In the genomic region with DNA sequence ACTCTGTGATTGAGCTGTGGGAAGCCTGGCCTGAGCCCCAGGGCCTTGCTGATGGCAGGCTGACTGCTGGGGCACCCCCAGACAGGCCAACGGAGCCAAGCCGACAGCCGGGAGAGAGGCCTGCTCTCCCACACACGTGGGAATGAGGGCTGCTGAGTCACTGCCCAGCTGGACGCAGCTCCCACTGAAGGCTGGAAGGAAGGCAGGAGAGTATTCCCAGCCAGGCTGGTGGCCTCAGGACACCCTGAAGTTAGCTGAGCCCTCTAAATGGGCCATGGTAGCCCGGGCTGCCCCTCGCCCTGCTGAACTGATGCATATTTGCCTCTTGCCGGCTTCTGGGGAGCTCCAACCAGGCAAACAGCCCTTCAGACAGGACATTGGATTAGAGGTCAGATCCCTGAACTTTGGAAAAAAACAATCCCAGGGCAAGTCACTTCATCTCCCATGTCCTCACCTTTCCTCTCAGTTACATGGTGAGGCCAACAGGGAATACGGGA, we compare ENCODE assay signal across 7 cellular contexts.
DNase-seq lines count a peak whose midpoint lies in the region; ATAC-seq, FAIRE-seq and TF ChIP-seq lines count a peak whose summit lies in the region.

No MANE protein-coding gene starts in this region.

- H3K9me3 ChIP-seq in H1 (ENCODE audit: insufficient read depth in 2 of 2, low read depth in 1 of 2, low read length in 1 of 2) (no peaks in the 10 kb centered on the region; a peak in 1 of 4 replicates), mesodermal cell (ENCODE audit: control insufficient read depth, low read length) (peaks cover 14% of the 10 kb centered on the region), vagina (no peaks in the 10 kb centered on the region)
- H3K9me3 ChIP-seq in CD4-positive, alpha-beta memory T cell (ENCODE audit: control insufficient read depth in 1 of 2, low read length in 2 of 2): no peaks in the 10 kb centered on the region

- H3K4me1 ChIP-seq in H1 (replicated peaks in 1 of 4; ENCODE audit: control insufficient read depth in 3 of 4, insufficient read depth in 4 of 4, low read length in 3 of 4) (peaks cover 12 to 22% (median 16%) of the 10 kb centered on the region in 4 experiments), mesodermal cell (ENCODE audit: control insufficient read depth, insufficient read depth, low read length, poor library complexity, severe bottlenecking) (peaks cover 26% of the 10 kb centered on the region), vagina (peaks cover 65% of the 10 kb centered on the region)
- H3K4me1 ChIP-seq in CD4-positive, alpha-beta memory T cell (ENCODE audit: insufficient read depth, low read length): peaks cover 9% of the 10 kb centered on the region

- TF ChIP-seq POLR2A in H1 (IDR thresholded peaks at IDR 0.05; ENCODE audit: control extremely low read depth in 1 of 2, low read depth in 2 of 2, low read length in 2 of 2): no peak
- TF ChIP-seq POLR2A in vagina (IDR thresholded peaks at IDR 0.05): no peak

- TF ChIP-seq EP300 in H1 (IDR thresholded peaks at IDR 0.05; ENCODE audit: borderline replicate concordance in 1 of 2, low read depth in 2 of 2, low read length in 2 of 2): no peak

- no peak overlapping the region for H2BK120ac ChIP-seq in H1 (replicated peaks; ENCODE audit: low read depth, low read length)

- H3K4me1 Mint-ChIP-seq in CD4-positive, alpha-beta memory T cell: peaks cover 4 to 15% (median 10%) of the 10 kb centered on the region in 4 donors

- H3K18ac ChIP-seq in H1 (ENCODE audit: extremely low read depth, low read length): peak overlapping the region; percentile 71

- TF ChIP-seq RAD21 in H1 (IDR thresholded peaks at IDR 0.05 in 1 of 2, conservative IDR thresholded peaks at IDR 0.05 in 1 of 2; ENCODE audit: low read depth in 2 of 2, low read length in 2 of 2): no peak

- H3K36me3 ChIP-seq in H1 (ENCODE audit: control insufficient read depth in 2 of 4, insufficient read depth in 4 of 4, low read length in 3 of 4) (no peaks in the 10 kb centered on the region), mesodermal cell (ENCODE audit: control insufficient read depth, insufficient read depth, low read length) (no peaks in the 10 kb centered on the region), vagina (no peaks in the 10 kb centered on the region)
- no peaks in the 10 kb centered on the region for H3K36me3 ChIP-seq in CD4-positive, alpha-beta memory T cell (ENCODE audit: insufficient read depth, low read length)

- no peak overlapping the region for H3K14ac ChIP-seq in H1 (ENCODE audit: insufficient read length)

- no peak overlapping the region for H4K8ac ChIP-seq in H1 (ENCODE audit: extremely low read depth, insufficient read depth, low read length)

- no peak overlapping the region for H3K56ac ChIP-seq in H1 (replicated peaks; ENCODE audit: insufficient read length, low read depth, low read length)

- H3K23me2 ChIP-seq in H1 (ENCODE audit: low read depth, low read length): no peaks in the 10 kb centered on the region

- no peaks in the 10 kb centered on the region for H3K79me1 ChIP-seq in H1 (ENCODE audit: low read depth, low read length)

- H2BK20ac ChIP-seq in H1 (ENCODE audit: low read length): peak overlapping the region; percentile 97; the same call in 1 of the 2 replicates

- H3K4me3 Mint-ChIP-seq in CD4-positive, alpha-beta memory T cell: no peak overlapping the region

- H3K4me3 ChIP-seq in H1 (ENCODE audit: extremely low read depth in 1 of 4, insufficient read depth in 2 of 4, low read depth in 3 of 4, low read length in 4 of 4) (no peak overlapping the region), mesodermal cell (ENCODE audit: extremely low read depth, insufficient read depth, low read length, poor library complexity, severe bottlenecking) (no peak overlapping the region), vagina (no peak overlapping the region)
- H3K4me3 ChIP-seq in CD4-positive, alpha-beta memory T cell (ENCODE audit: low read length in 2 of 2): no peak overlapping the region

- H3K23ac ChIP-seq in H1 (ENCODE audit: insufficient read length): no peak overlapping the region

- peak overlapping the region; percentile 85 for H4K91ac ChIP-seq in H1 (replicated peaks; ENCODE audit: insufficient read length, low read length)

- TF ChIP-seq CTCF in H1 (IDR thresholded peaks at IDR 0.05; ENCODE audit: control extremely low read depth in 1 of 3, insufficient read depth in 1 of 3, low read depth in 1 of 3, low read length in 3 of 3) (no peak), vagina (IDR thresholded peaks at IDR 0.05) (no peak)

- 83% methylated on average over 9 of the region's 9 CpGs; no CpG with 5 or more reads in 1 of the 2 experiments for WGBS in H1 (ENCODE audit: extremely low coverage in 1 of 2, insufficient coverage in 1 of 2, insufficient read length in 1 of 2, insufficient replicate concordance in 2 of 2, low coverage in 1 of 2, low lambda C conversion rate in 2 of 2, missing lambda C conversion rate in 1 of 2), 2 experiments
- WGBS in mesodermal cell (ENCODE audit: insufficient coverage in 2 of 2), 2 experiments: 58 to 61% methylated on average over 7 to 9 of the region's 9 CpGs

- H2AK5ac ChIP-seq in H1 (ENCODE audit: low read depth, low read length): peak overlapping the region; percentile 4; the same call in 1 of the 2 replicates

- CTCF ChIA-PET in H1 (lab: Charles Lee; ENCODE audit: partially characterized antibody): interaction anchor here (1.2 to 1.6 kb wide), 3 partner anchors 14 to 167 kb away, joined by 3 to 4 read pairs (median 3); no protein-coding TSS in a partner anchor
- CTCF ChIA-PET in CD4-positive, alpha-beta memory T cell (lab: Charles Lee; ENCODE audit: partially characterized antibody): no interaction called here

- H3K36me3 Mint-ChIP-seq in CD4-positive, alpha-beta memory T cell: peaks cover 0 to 4% of the 10 kb centered on the region in 2 donors

- H2BK12ac ChIP-seq in H1 (ENCODE audit: low read depth, low read length): peak overlapping the region; percentile 94

- peak overlapping the region; percentile 93 for H2BK5ac ChIP-seq in H1 (ENCODE audit: low read depth, low read length)

- peak overlapping the region; percentile 6; the same call in 1 of the 2 replicates for H2AFZ ChIP-seq in H1 (ENCODE audit: low read length)

- no peaks in the 10 kb centered on the region for H3K79me2 ChIP-seq in H1 (ENCODE audit: control insufficient read depth in 1 of 2, insufficient read depth in 2 of 2, low read length in 2 of 2)

- 0 out of 7 replicates have a peak overlapping the region, but pooled peaks of 1 of the 4 experiments have one; percentile 6 for H3K9ac ChIP-seq in H1 (replicated peaks in 1 of 4; ENCODE audit: extremely low read depth in 1 of 4, low read depth in 3 of 4, low read length in 3 of 4)

- H3K27me3 ChIP-seq in H1 (replicated peaks in 1 of 4; ENCODE audit: control insufficient read depth in 3 of 4, extremely low read depth in 1 of 4, insufficient read depth in 3 of 4, low read length in 3 of 4) (no peaks in the 10 kb centered on the region), vagina (no peaks in the 10 kb centered on the region)
- H3K27me3 ChIP-seq in CD4-positive, alpha-beta memory T cell (ENCODE audit: insufficient read depth, low read length): no peaks in the 10 kb centered on the region

- DNase-seq in LHCN-M2 (ENCODE audit: low read depth) (peak; percentile 86), H1 (ENCODE audit: low read depth in 1 of 2, low spot score in 2 of 2) (no peak), vagina (ENCODE audit: extremely low spot score in 2 of 2) (peak in 1 of 2 donors; percentile 92), SHP77 treated with DMSO at 0.1 percent for 48 hours (lab: John Stamatoyannopoulos, UW) (no peak)
- DNase-seq in CD4-positive, alpha-beta memory T cell: no peak

- FAIRE-seq in H1 (lab: Jason Lieb, UNC): no peak

- H3K4me2 ChIP-seq in H1 (ENCODE audit: insufficient read depth in 1 of 2, low read depth in 2 of 2, low read length in 2 of 2): peak overlapping the region; percentile 12 to 37; a peak in 2 of 4 replicates

- intact Hi-C loops in vagina (cut with DNase I): no loop called here
- intact Hi-C loops in CD4-positive, alpha-beta memory T cell (cut with micrococcal nuclease): no loop called here

- H3K27ac ChIP-seq in H1 (ENCODE audit: low read depth, low read length) (no peak overlapping the region), mesodermal cell (ENCODE audit: low read depth, low read length, severe bottlenecking) (peak overlapping the region; percentile 53), vagina (peak overlapping the region; percentile 56)
- no peak overlapping the region for H3K27ac ChIP-seq in CD4-positive, alpha-beta memory T cell (ENCODE audit: low read depth, low read length)

- no peak for ATAC-seq in HG02938 (IDR thresholded peaks at IDR 0.05; ENCODE audit: unreplicated experiment)

- H2BK15ac ChIP-seq in H1 (ENCODE audit: low read length): peak overlapping the region; percentile 76

- no peak overlapping the region for H4K5ac ChIP-seq in H1 (ENCODE audit: insufficient read length, low read depth, low read length)

- no peak overlapping the region for H3K4ac ChIP-seq in H1 (replicated peaks; ENCODE audit: insufficient read length, low read depth, low read length)

- peaks cover 0 to 5% (median 0%) of the 10 kb centered on the region in 8 donors for H3K9me3 Mint-ChIP-seq in CD4-positive, alpha-beta memory T cell

- H4K20me1 ChIP-seq in H1 (replicated peaks in 1 of 2; ENCODE audit: control insufficient read depth in 1 of 2, insufficient read depth in 2 of 2, low read length in 2 of 2): no peaks in the 10 kb centered on the region

- no peak overlapping the region for H3K27ac Mint-ChIP-seq in CD4-positive, alpha-beta memory T cell

- H3K27me3 Mint-ChIP-seq in CD4-positive, alpha-beta memory T cell: no peaks in the 10 kb centered on the region

- POLR2A ChIA-PET in H1 (lab: Charles Lee; ENCODE audit: partially characterized antibody): interaction anchor here (0.8 kb wide), 1 partner anchor 96 kb away, joined by 3 read pairs; no protein-coding TSS in a partner anchor
- POLR2A ChIA-PET in CD4-positive, alpha-beta memory T cell (lab: Charles Lee; ENCODE audit: partially characterized antibody): no interaction called here

TF ChIP-seq in H1, 55 proteins besides CTCF, POLR2A, EP300 and RAD21 (continues in another document):
- no peak for TF ChIP-seq CEBPB (IDR thresholded peaks at IDR 0.05; ENCODE audit: low read depth, low read length)
- no peak for TF ChIP-seq NANOG (IDR thresholded peaks at IDR 0.05; ENCODE audit: insufficient read depth, low read depth, low read length, poor library complexity, severe bottlenecking)
- no peak for TF ChIP-seq KDM4A (IDR thresholded peaks at IDR 0.05; ENCODE audit: low read depth, low read length, severe bottlenecking)
- TF ChIP-seq, protein P1, sequence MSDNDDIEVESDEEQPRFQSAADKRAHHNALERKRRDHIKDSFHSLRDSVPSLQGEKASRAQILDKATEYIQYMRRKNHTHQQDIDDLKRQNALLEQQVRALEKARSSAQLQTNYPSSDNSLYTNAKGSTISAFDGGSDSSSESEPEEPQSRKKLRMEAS (IDR thresholded peaks at IDR 0.05): no peak
- no peak for TF ChIP-seq JUND (IDR thresholded peaks at IDR 0.05; ENCODE audit: low read length)
- TF ChIP-seq CREB1 (IDR thresholded peaks at IDR 0.05): no peak
- no peak for TF ChIP-seq CBX8 (IDR thresholded peaks at IDR 0.05; ENCODE audit: borderline replicate concordance, low read depth, low read length)

Comparison
In these comparisons a context has a peak if more than half of its experiments do, and no peak if none do; other contexts are left out.
1. H3K27ac ChIP-seq: peak in mesodermal cell (single experiment) and vagina (single experiment); none in H1 (single experiment) and CD4-positive, alpha-beta memory T cell (single experiment).